ENCODE assay signal across 1 cellular context in genomic region chr22:32339190-32340012, GRCh38.
TF ChIP-seq lines count a peak whose summit lies in the region.

No MANE protein-coding gene starts in this region.

TF ChIP-seq in GM23338, 12 proteins besides CTCF, POLR2A, EP300 and RAD21 (continued from another document):
- no peak for TF ChIP-seq ZNF462 (CRISPR knock-in tag; IDR thresholded peaks at IDR 0.05)
- no peak for TF ChIP-seq ZNF331 (CRISPR knock-in tag; IDR thresholded peaks at IDR 0.05; ENCODE audit: low read depth)
